1 cellular context compared by ENCODE assay signal in genomic region chrX:153967536-153968214, GRCh38.
TF ChIP-seq lines count a peak whose summit lies in the region.

No MANE protein-coding gene starts in this region.

TF ChIP-seq in HepG2, 621 proteins besides CTCF, POLR2A, EP300 and RAD21:
- TF ChIP-seq ZEB1 (IDR thresholded peaks at IDR 0.05; ENCODE audit: insufficient replicate concordance, low read depth) (no peak), ZBTB33 (CRISPR knock-in tag; IDR thresholded peaks at IDR 0.05) (peak; percentile 82)
